Comparison of ENCODE assay signal across 8 cellular contexts in genomic region chr2:54330226-54331094, GRCh38.
A peak's percentile ranks its signal among the peaks of the same experiment; 100 is the strongest.
DNase-seq lines count a peak whose midpoint lies in the region; ATAC-seq and TF ChIP-seq lines count a peak whose summit lies in the region.

No MANE protein-coding gene starts in this region.

- peak overlapping the region; percentile 94 for H3K4me3 ChIP-seq in KMS-11 (IDR thresholded peaks at IDR 0.05; ENCODE audit: insufficient read depth, low read depth, low read length)
- peak overlapping the region; percentile 35 to 63 (median 52) for H3K4me3 ChIP-seq in Peyer's patch
- H3K4me3 ChIP-seq in esophagus squamous epithelium, result peak overlapping the region; percentile 54 to 84 (median 62)
- H3K4me3 ChIP-seq in muscle layer of duodenum (ENCODE audit: low read depth in 1 of 2, low read length in 2 of 2), result peak overlapping the region; percentile 66 to 73

- H4K20me1 ChIP-seq in KMS-11 (ENCODE audit: insufficient read depth), result no peaks in the 10 kb centered on the region

- TF ChIP-seq CTCF in KMS-11 (conservative IDR thresholded peaks at IDR 0.05; ENCODE audit: low read depth, low read length) (no peak), Peyer's patch (IDR thresholded peaks at IDR 0.05) (no peak), esophagus squamous epithelium (IDR thresholded peaks at IDR 0.05) (peak in 2 of 6 experiments; percentile 2 to 17)

- TF ChIP-seq POLR2A in Peyer's patch (IDR thresholded peaks at IDR 0.05) (peak in 1 of 2 donors; percentile 51), esophagus squamous epithelium (IDR thresholded peaks at IDR 0.05) (peak in 3 of 4 donors; percentile 61 to 83 (median 78))

- peaks cover 19% of the 10 kb centered on the region for H3K27me3 Mint-ChIP-seq in activated T-helper 1 cell treated with anti-CD3 and anti-CD28 coated beads, Interleukin-12 subunit alpha, Interleukin-12 subunit beta, Interleukin-2, Interleukin-4 antibody, amounts not matched to agents 30 ng/mL and 10 ng/mL and 1 ng/mL, durations not matched to agents 14 hours and 24 hours and 36 hours (ENCODE audit: insufficient read depth)

- 0 to 1% methylated on average over 22 to 44 of the region's 53 CpGs for WGBS in esophagus squamous epithelium, 2 donors

- H3K27me3 ChIP-seq in KMS-11 (ENCODE audit: insufficient read depth, low read depth) (no peaks in the 10 kb centered on the region), Peyer's patch (no peaks in the 10 kb centered on the region), esophagus squamous epithelium (no peaks in the 10 kb centered on the region), muscle layer of duodenum (ENCODE audit: low read depth, low read length) (no peaks in the 10 kb centered on the region)

- H3K9ac ChIP-seq in KMS-11, result peak overlapping the region; percentile 33; the same call in 1 of the 2 replicates

- H3K27ac ChIP-seq in KMS-11, result no peak overlapping the region
- H3K27ac ChIP-seq in Peyer's patch, result peak overlapping the region; percentile 29 to 78 (median 73)
- H3K27ac ChIP-seq in esophagus squamous epithelium, result peak overlapping the region; percentile 86 to 96 (median 90)
- H3K27ac ChIP-seq in muscle layer of duodenum (ENCODE audit: low read length), result peak overlapping the region; percentile 87

- H3K4me2 ChIP-seq in KMS-11, result peak overlapping the region; percentile 92

- H3K4me1 Mint-ChIP-seq in activated T-helper 1 cell treated with anti-CD3 and anti-CD28 coated beads, Interleukin-12 subunit alpha, Interleukin-12 subunit beta, Interleukin-2, Interleukin-4 antibody, amounts not matched to agents 30 ng/mL and 10 ng/mL and 1 ng/mL, durations not matched to agents 14 hours and 24 hours and 36 hours (ENCODE audit: low read depth), result peaks cover 17% of the 10 kb centered on the region

- peak overlapping the region; percentile 81 for H3K4me3 Mint-ChIP-seq in activated T-helper 1 cell treated with anti-CD3 and anti-CD28 coated beads, Interleukin-12 subunit alpha, Interleukin-12 subunit beta, Interleukin-2, Interleukin-4 antibody, amounts not matched to agents 30 ng/mL and 10 ng/mL and 1 ng/mL, durations not matched to agents 14 hours and 24 hours and 36 hours

- H3K36me3 ChIP-seq in KMS-11 (ENCODE audit: insufficient read depth) (no peaks in the 10 kb centered on the region), Peyer's patch (no peaks in the 10 kb centered on the region), esophagus squamous epithelium (no peaks in the 10 kb centered on the region), muscle layer of duodenum (ENCODE audit: control insufficient read depth in 1 of 2, insufficient read depth in 2 of 2, low read length in 2 of 2) (no peaks in the 10 kb centered on the region)

- intact Hi-C loops in activated T-helper 1 cell treated with anti-CD3 and anti-CD28 coated beads, Interleukin-12 subunit alpha, Interleukin-12 subunit beta, Interleukin-2, Interleukin-4 antibody, amounts not matched to agents 30 ng/mL and 10 ng/mL and 1 ng/mL, durations not matched to agents 14 hours and 24 hours and 36 hours (cut with micrococcal nuclease), result loop anchor here (1.0 to 5.0 kb wide), 6 partner anchors 213 to 1362 kb away; partner anchors contain the start of genes ACYP2, ASB3, EML6 and ERLEC1
- intact Hi-C loops in esophagus squamous epithelium (cut with DNase I), result no loop called here

- H3K36me3 Mint-ChIP-seq in activated T-helper 1 cell treated with anti-CD3 and anti-CD28 coated beads, Interleukin-12 subunit alpha, Interleukin-12 subunit beta, Interleukin-2, Interleukin-4 antibody, amounts not matched to agents 30 ng/mL and 10 ng/mL and 1 ng/mL, durations not matched to agents 14 hours and 24 hours and 36 hours (ENCODE audit: low read depth), result no peaks in the 10 kb centered on the region

- ATAC-seq in GM21786 (IDR thresholded peaks at IDR 0.05; ENCODE audit: unreplicated experiment), result peak; percentile 97

- H3K9me3 Mint-ChIP-seq in activated T-helper 1 cell treated with anti-CD3 and anti-CD28 coated beads, Interleukin-12 subunit alpha, Interleukin-12 subunit beta, Interleukin-2, Interleukin-4 antibody, amounts not matched to agents 30 ng/mL and 10 ng/mL and 1 ng/mL, durations not matched to agents 14 hours and 24 hours and 36 hours, result no peaks in the 10 kb centered on the region

- H2AFZ ChIP-seq in KMS-11 (ENCODE audit: low read depth), result peak overlapping the region; percentile 97

- H3K79me2 ChIP-seq in KMS-11 (ENCODE audit: insufficient read depth, low read depth), result no peaks in the 10 kb centered on the region

- peak; percentile 94 for DNase-seq in DMS153 treated with DMSO at 0.1 percent for 48 hours (lab: John Stamatoyannopoulos, UW; ENCODE audit: unreplicated experiment)
- DNase-seq in Peyer's patch, result peak; percentile 84 to 96 (median 93)
- peak; percentile 86 for DNase-seq in activated T-helper 1 cell treated with anti-CD3 and anti-CD28 coated beads, Interleukin-12 subunit alpha, Interleukin-12 subunit beta, Interleukin-2, Interleukin-4 antibody, amounts not matched to agents 30 ng/mL and 10 ng/mL and 1 ng/mL, durations not matched to agents 14 hours and 24 hours and 36 hours (ENCODE audit: low spot score)
- DNase-seq in esophagus squamous epithelium (lab: John Stamatoyannopoulos, UW), result peak; percentile 52
- peak; percentile 65 for DNase-seq in stimulated activated CD8-positive, alpha-beta memory T cell treated with anti-CD3 and anti-CD28 coated beads, Interleukin-7, amount 100 ng/mL, for 1 hour (ENCODE audit: low read depth in 2 of 2)

- H3K27ac Mint-ChIP-seq in activated T-helper 1 cell treated with anti-CD3 and anti-CD28 coated beads, Interleukin-12 subunit alpha, Interleukin-12 subunit beta, Interleukin-2, Interleukin-4 antibody, amounts not matched to agents 30 ng/mL and 10 ng/mL and 1 ng/mL, durations not matched to agents 14 hours and 24 hours and 36 hours, result peak overlapping the region; percentile 69

- peaks cover 17% of the 10 kb centered on the region for H3K4me1 ChIP-seq in KMS-11 (ENCODE audit: low read depth, poor library complexity, severe bottlenecking)
- peaks cover 0 to 8% (median 4%) of the 10 kb centered on the region in 4 donors for H3K4me1 ChIP-seq in Peyer's patch
- peaks cover 5 to 21% (median 12%) of the 10 kb centered on the region in 3 donors for H3K4me1 ChIP-seq in esophagus squamous epithelium
- H3K4me1 ChIP-seq in muscle layer of duodenum (ENCODE audit: control insufficient read depth in 1 of 2, insufficient read depth in 2 of 2, low read length in 2 of 2), result peaks cover 7 to 8% of the 10 kb centered on the region in 2 donors

- H3K9me3 ChIP-seq in Peyer's patch (no peaks in the 10 kb centered on the region), esophagus squamous epithelium (peaks cover 0 to 2% (median 0%) of the 10 kb centered on the region in 3 donors), muscle layer of duodenum (ENCODE audit: control insufficient read depth in 1 of 2, low read length in 2 of 2) (no peaks in the 10 kb centered on the region)
